8 cellular contexts compared by ENCODE assay signal in the genomic region with DNA sequence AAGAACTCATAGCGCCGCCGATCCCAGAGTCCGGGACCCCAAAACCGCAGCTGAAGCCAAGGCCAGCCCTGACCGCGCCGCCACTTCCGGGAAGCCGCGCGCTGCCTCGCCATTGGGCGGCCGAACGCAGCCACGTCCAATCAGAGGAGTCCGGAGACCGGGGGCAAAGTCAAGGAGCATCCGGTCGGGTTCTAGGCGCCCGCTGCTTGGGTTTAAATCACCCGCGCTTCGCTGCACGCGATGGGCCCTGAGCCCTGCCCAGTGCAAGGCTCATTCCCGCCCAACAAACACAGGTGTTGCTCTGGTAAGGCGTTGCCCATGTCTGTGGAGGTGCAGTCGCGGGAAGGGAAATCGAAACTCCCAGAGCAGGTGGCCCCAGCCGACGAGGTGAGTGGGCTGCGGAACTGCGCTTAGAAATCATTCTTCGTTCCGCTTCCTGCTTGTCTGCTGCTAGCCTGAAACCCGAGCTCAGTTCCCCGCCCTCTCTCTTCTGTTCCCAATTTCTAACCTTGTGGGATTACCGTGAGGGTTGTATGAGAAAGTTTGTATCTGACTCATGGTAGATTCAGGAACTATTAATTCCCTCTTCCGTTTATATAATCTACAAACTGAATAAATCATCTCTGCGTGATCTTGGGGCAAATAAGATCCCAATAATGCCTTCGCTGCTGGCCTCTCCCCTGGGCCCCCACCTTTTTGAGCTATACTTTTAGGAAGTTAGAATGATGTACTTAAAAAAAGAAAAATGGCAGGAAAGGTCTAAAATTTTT. TPM values are rescaled to one million over a fixed set of nuclear protein-coding genes. Genes with fewer than 3 reads are reported as not detected.
DNase-seq lines count a peak whose midpoint lies in the region; TF ChIP-seq lines count a peak whose summit lies in the region.

A gene (minus strand): TSS at position 96 of the 770 bp plus-strand sequence. CDS start 86 bp downstream, at position 10.

- peaks cover 26% of the 10 kb centered on the region for H3K4me1 Mint-ChIP-seq in HFFc6 (ENCODE audit: low read depth)

- H2BK15ac ChIP-seq in neuronal stem cell (ENCODE audit: low read length): no peak within 1 kb of the TSS

- H3K9ac ChIP-seq in neuronal stem cell (ENCODE audit: low read depth, low read length, poor library complexity): peak within 1 kb of the TSS; percentile 95
- peak within 1 kb of the TSS; percentile 77 to 86 (median 81) for H3K9ac ChIP-seq in subcutaneous abdominal adipose tissue (ENCODE audit: low read length in 5 of 5)

- no peak within 1 kb of the TSS for H4K8ac ChIP-seq in neuronal stem cell (ENCODE audit: low read depth, low read length)

- H3K4ac ChIP-seq in neuronal stem cell (ENCODE audit: low read length): no peak within 1 kb of the TSS

- no peaks in the 10 kb centered on the region for H3K36me3 Mint-ChIP-seq in HFFc6 (ENCODE audit: low read depth)

- TF ChIP-seq CTCF in HFFc6 (IDR thresholded peaks at IDR 0.05): no peak

- peak within 1 kb of the TSS; percentile 97 for H3K18ac ChIP-seq in neuronal stem cell (ENCODE audit: low read length)

- H2AK5ac ChIP-seq in neuronal stem cell (ENCODE audit: low read depth, low read length): no peak within 1 kb of the TSS

- peak; percentile 70 for DNase-seq in GM04504 (ENCODE audit: low read depth)
- peak; percentile 87 for DNase-seq in HFFc6
- peak; percentile 91 for DNase-seq in NAMALWA (ENCODE audit: low spot score)
- DNase-seq in SK-MEL-5 (ENCODE audit: low read depth, low spot score): peak; percentile 83
- peak; percentile 88 for DNase-seq in activated naive CD4-positive, alpha-beta T cell treated with Interleukin-2 at 50 U/mL for 16 hours
- peak; percentile 86 for DNase-seq in foreskin melanocyte
- DNase-seq in neuronal stem cell (ENCODE audit: low spot score): peak; percentile 76

- no peaks in the 10 kb centered on the region; the same call in 1 of the 2 replicates for H3K27me3 Mint-ChIP-seq in HFFc6 (ENCODE audit: insufficient read depth)

- H3K14ac ChIP-seq in neuronal stem cell (ENCODE audit: low read length): no peak within 1 kb of the TSS

- no peaks in the 10 kb centered on the region for H3K79me1 ChIP-seq in neuronal stem cell (ENCODE audit: low read depth, low read length)

- H3K9me3 Mint-ChIP-seq in HFFc6: no peaks in the 10 kb centered on the region

- peak within 1 kb of the TSS; percentile 94 for H3K4me3 Mint-ChIP-seq in HFFc6

- H2BK5ac ChIP-seq in neuronal stem cell (ENCODE audit: low read length): no peak within 1 kb of the TSS

- H2BK12ac ChIP-seq in neuronal stem cell (ENCODE audit: low read length): no peak within 1 kb of the TSS

- H3K27ac Mint-ChIP-seq in HFFc6: peak within 1 kb of the TSS; percentile 97

- peaks cover 4% of the 10 kb centered on the region in 2 donors for H3K4me1 ChIP-seq in neuronal stem cell (ENCODE audit: control insufficient read depth in 2 of 2, insufficient read depth in 1 of 2, low read depth in 1 of 2, low read length in 2 of 2)
- peaks cover 5 to 42% (median 28%) of the 10 kb centered on the region in 5 donors for H3K4me1 ChIP-seq in subcutaneous abdominal adipose tissue (ENCODE audit: control insufficient read depth in 5 of 5, insufficient read depth in 5 of 5, low read length in 5 of 5)

- no peaks in the 10 kb centered on the region for H3K9me3 ChIP-seq in neuronal stem cell (replicated peaks in 1 of 2; ENCODE audit: control insufficient read depth in 2 of 2, insufficient read depth in 1 of 2, low read depth in 1 of 2, low read length in 2 of 2)
- H3K9me3 ChIP-seq in subcutaneous abdominal adipose tissue (ENCODE audit: control insufficient read depth in 5 of 5, low read length in 5 of 5): no peaks in the 10 kb centered on the region

- in situ Hi-C loops in SK-MEL-5 (cut with HindIII; ENCODE audit: low pct_unique_long_range_greater_than_20kb, low sequenced_read_pairs): no loop called here

- H3K23ac ChIP-seq in neuronal stem cell (ENCODE audit: low read depth, low read length, poor library complexity): no peak within 1 kb of the TSS

- H2AFZ ChIP-seq in neuronal stem cell (ENCODE audit: low read length): peak within 1 kb of the TSS; percentile 95

- H3K36me3 ChIP-seq in neuronal stem cell (replicated peaks in 1 of 2; ENCODE audit: control insufficient read depth in 2 of 2, insufficient read depth in 2 of 2, low read length in 2 of 2) (peaks cover 0 to 12% of the 10 kb centered on the region in 2 donors), subcutaneous abdominal adipose tissue (ENCODE audit: control insufficient read depth in 5 of 5, insufficient read depth in 5 of 5, low read length in 5 of 5) (peaks cover 0 to 2% (median 0%) of the 10 kb centered on the region in 5 donors)

- H3K27ac ChIP-seq in neuronal stem cell (replicated peaks; ENCODE audit: low read length) (peak within 1 kb of the TSS; percentile 62), subcutaneous abdominal adipose tissue (ENCODE audit: low read depth, low read length) (peak within 1 kb of the TSS; percentile 85)

- H4K91ac ChIP-seq in neuronal stem cell (ENCODE audit: low read depth, low read length, poor library complexity): no peak within 1 kb of the TSS

- no CpG with 5 or more reads among the region's 45 CpGs for WGBS in neuronal stem cell (ENCODE audit: extremely low coverage in 2 of 2, insufficient read length in 2 of 2, insufficient replicate concordance in 1 of 2), 2 donors

- H3K27me3 ChIP-seq in neuronal stem cell (ENCODE audit: control insufficient read depth in 3 of 3, insufficient read depth in 3 of 3, low read depth in 1 of 3, low read length in 3 of 3) (no peaks in the 10 kb centered on the region), subcutaneous abdominal adipose tissue (ENCODE audit: control insufficient read depth in 5 of 5, insufficient read depth in 4 of 5, low read length in 5 of 5) (no peaks in the 10 kb centered on the region)

- no peak within 1 kb of the TSS for H2BK120ac ChIP-seq in neuronal stem cell (ENCODE audit: low read depth, low read length)

- H3K4me3 ChIP-seq in neuronal stem cell (ENCODE audit: low read length in 2 of 2): peak within 1 kb of the TSS; percentile 82 to 84
- peak within 1 kb of the TSS; percentile 66 to 94 (median 87) for H3K4me3 ChIP-seq in subcutaneous abdominal adipose tissue (ENCODE audit: low read depth in 1 of 5, low read length in 5 of 5)

- peak within 1 kb of the TSS; percentile 83 for H3K4me2 ChIP-seq in neuronal stem cell (ENCODE audit: insufficient read depth, low read length, poor library complexity, severe bottlenecking)

RNA-seq across cellular contexts. Expression of the gene that starts here (rescaled TPM):
- 1 to 10 TPM; 4.6 to 6.8 (median 5.6) TPM for total RNA-seq in HFFc6 (2021; fragmentation: NEBNext Ultra II Directional; extraction: Animal tissue kit (Norgen Biotek cat#: 25700))
- 14.0 and 15.8 TPM in 2 replicates for total RNA-seq in SK-MEL-5 (2014; rRNA removed; shearing (Covaris generic))
- polyA plus RNA-seq in SK-MEL-5 (2015; cell fraction: cytosol; rRNA removed): 9.1 and 10.5 TPM in 2 replicates
- polyA plus RNA-seq in SK-MEL-5 (2015; cell fraction: nucleus; rRNA removed): 13.5 and 15.3 TPM in 2 replicates
- polyA plus RNA-seq in neuronal stem cell (2013, experiment 1 of 2): 3.3 TPM
- 7.7 TPM for polyA plus RNA-seq in neuronal stem cell (2013, experiment 2 of 2)

Comparison
In these comparisons a context has a peak if more than half of its experiments do, and no peak if none do; other contexts are left out.
1. Peak in every context shown above with its lines: DNase-seq, H3K4me3 ChIP-seq and H3K27ac ChIP-seq.